Comparison of ENCODE assay signal across 8 cellular contexts in the genomic region with DNA sequence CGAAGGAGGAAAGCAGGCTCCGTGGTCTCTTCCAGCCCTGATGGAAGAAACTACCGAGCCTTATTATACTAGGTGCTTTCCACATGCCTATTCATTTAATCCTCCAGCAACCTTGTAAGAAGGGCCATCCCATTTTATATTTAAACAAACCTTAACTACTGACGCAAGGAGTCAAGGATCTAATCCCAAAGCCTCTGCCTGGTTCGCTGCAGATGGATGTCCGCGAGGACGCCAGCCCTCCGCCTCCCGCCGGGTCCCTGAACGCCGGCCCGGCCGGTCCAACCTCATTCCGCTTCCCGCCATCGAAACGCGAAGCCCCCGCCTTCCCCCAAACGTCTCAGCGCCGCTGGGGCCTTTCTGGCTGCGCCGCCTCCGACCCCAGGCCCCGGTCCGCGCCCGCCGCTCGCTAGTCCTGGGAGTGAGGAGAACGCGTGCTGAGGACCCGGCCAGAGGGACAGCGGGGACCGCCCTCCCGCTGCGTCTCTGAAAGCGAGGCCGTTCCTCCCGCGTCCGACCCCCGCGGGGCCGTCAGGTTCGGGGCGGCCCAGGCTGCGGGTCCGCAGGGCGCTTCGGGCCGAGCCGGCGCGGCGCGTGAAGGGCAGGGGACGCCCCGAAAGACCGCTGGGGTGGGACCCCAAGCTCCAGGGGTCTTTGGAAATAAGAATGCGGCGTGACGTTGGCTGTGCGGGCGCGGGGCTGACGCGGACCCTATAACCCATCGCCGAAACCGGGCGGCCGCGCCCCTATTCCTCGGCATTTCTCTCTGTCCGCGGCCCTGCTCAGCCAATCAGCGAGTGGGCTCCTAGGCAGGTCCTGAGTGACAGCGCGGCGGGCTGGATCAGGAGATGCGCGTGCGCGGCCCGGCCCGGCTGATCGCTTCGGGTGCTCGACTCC. TPM values are rescaled to one million over a fixed set of nuclear protein-coding genes. Genes with fewer than 3 reads are reported as not detected.
DNase-seq lines count a peak whose midpoint lies in the region; ATAC-seq and TF ChIP-seq lines count a peak whose summit lies in the region.

No MANE protein-coding gene starts in this region.

- DNase-seq in DMS79 treated with DMSO at 0.1 percent for 48 hours (lab: John Stamatoyannopoulos, UW) (peak; percentile 83), H4 (ENCODE audit: low spot score) (peak; percentile 91), LNCaP clone FGC (ENCODE audit: low read depth) (peak; percentile 73), RPMI7951 (ENCODE audit: low read depth) (peak; percentile 88), fibroblast of peridontal ligament (ENCODE audit: extremely low read depth) (peak; percentile 85)
- peak; percentile 91 for DNase-seq in activated T-helper 9 cell treated with anti-CD3 and anti-CD28 coated beads, Interleukin-2, amount 50 U/mL, for 16 hours (ENCODE audit: low read depth)
- DNase-seq in natural killer cell treated with Interleukin-12 subunit alpha and Interleukin-12 subunit beta and Interleukin-15 and Interleukin-18, amount 100 ng/mL, for 72 hours (ENCODE audit: low spot score): peak; percentile 97
- peak; percentile 92 for DNase-seq in stimulated activated naive B cell treated with anti-CD40 and anti-IgM and Interleukin-4, amounts not matched to agents 10 μg/mL and 1 μg/mL and 100 μg/mL, for 72 hours

- TF ChIP-seq CTCF in LNCaP clone FGC (IDR thresholded peaks at IDR 0.05; ENCODE audit: control insufficient read depth, extremely low read depth, insufficient read depth): no peak

- ATAC-seq in natural killer cell treated with Interleukin-12 subunit alpha and Interleukin-12 subunit beta and Interleukin-15 and Interleukin-18, amount 100 ng/mL, for 72 hours: peak; percentile 94 to 96
- peak; percentile 92 to 96 for ATAC-seq in stimulated activated naive B cell treated with anti-CD40 and anti-IgM and Interleukin-4, amounts not matched to agents 10 μg/mL and 1 μg/mL and 100 μg/mL, for 72 hours (replicated peaks)

- H3K4me3 Mint-ChIP-seq in natural killer cell treated with Interleukin-12 subunit alpha and Interleukin-12 subunit beta and Interleukin-15 and Interleukin-18, amount 100 ng/mL, for 72 hours: peak overlapping the region; percentile 82
- peak overlapping the region; percentile 85 to 87 for H3K4me3 Mint-ChIP-seq in stimulated activated naive B cell treated with anti-CD40 and anti-IgM and Interleukin-4, amounts not matched to agents 10 μg/mL and 1 μg/mL and 100 μg/mL, for 72 hours

- peak overlapping the region; percentile 68 to 70 for H3K27ac Mint-ChIP-seq in natural killer cell treated with Interleukin-12 subunit alpha and Interleukin-12 subunit beta and Interleukin-15 and Interleukin-18, amount 100 ng/mL, for 72 hours
- peak overlapping the region; percentile 86 for H3K27ac Mint-ChIP-seq in stimulated activated naive B cell treated with anti-CD40 and anti-IgM and Interleukin-4, amounts not matched to agents 10 μg/mL and 1 μg/mL and 100 μg/mL, for 72 hours

- peaks cover 41 to 52% of the 10 kb centered on the region in 2 donors for H3K4me1 Mint-ChIP-seq in natural killer cell treated with Interleukin-12 subunit alpha and Interleukin-12 subunit beta and Interleukin-15 and Interleukin-18, amount 100 ng/mL, for 72 hours (ENCODE audit: low read depth in 2 of 2)
- peaks cover 31 to 63% of the 10 kb centered on the region in 2 donors for H3K4me1 Mint-ChIP-seq in stimulated activated naive B cell treated with anti-CD40 and anti-IgM and Interleukin-4, amounts not matched to agents 10 μg/mL and 1 μg/mL and 100 μg/mL, for 72 hours

- H3K36me3 Mint-ChIP-seq in natural killer cell treated with Interleukin-12 subunit alpha and Interleukin-12 subunit beta and Interleukin-15 and Interleukin-18, amount 100 ng/mL, for 72 hours: no peaks in the 10 kb centered on the region
- peaks cover 3 to 16% of the 10 kb centered on the region in 2 donors for H3K36me3 Mint-ChIP-seq in stimulated activated naive B cell treated with anti-CD40 and anti-IgM and Interleukin-4, amounts not matched to agents 10 μg/mL and 1 μg/mL and 100 μg/mL, for 72 hours

- H3K9me3 Mint-ChIP-seq in natural killer cell treated with Interleukin-12 subunit alpha and Interleukin-12 subunit beta and Interleukin-15 and Interleukin-18, amount 100 ng/mL, for 72 hours: no peaks in the 10 kb centered on the region
- no peaks in the 10 kb centered on the region for H3K9me3 Mint-ChIP-seq in stimulated activated naive B cell treated with anti-CD40 and anti-IgM and Interleukin-4, amounts not matched to agents 10 μg/mL and 1 μg/mL and 100 μg/mL, for 72 hours

- no peaks in the 10 kb centered on the region for H3K27me3 Mint-ChIP-seq in natural killer cell treated with Interleukin-12 subunit alpha and Interleukin-12 subunit beta and Interleukin-15 and Interleukin-18, amount 100 ng/mL, for 72 hours
- no peaks in the 10 kb centered on the region for H3K27me3 Mint-ChIP-seq in stimulated activated naive B cell treated with anti-CD40 and anti-IgM and Interleukin-4, amounts not matched to agents 10 μg/mL and 1 μg/mL and 100 μg/mL, for 72 hours

- peak overlapping the region; percentile 94 for H3K4me3 ChIP-seq in LNCaP clone FGC (ENCODE audit: low read depth, low read length)

RNA-seq across cellular contexts. Expression of a gene that starts 0.4 kb away (rescaled TPM):
- 21.6 and 25.4 TPM in 2 replicates for total RNA-seq in H4 (2014; rRNA removed; shearing (Covaris generic))
- 34.5 and 61.5 TPM in 2 replicates for total RNA-seq in RPMI7951 (2014; rRNA removed; shearing (Covaris generic))
- 10 to 100 TPM; 32.6 to 64.3 TPM for total RNA-seq in natural killer cell treated with Interleukin-12 subunit alpha and Interleukin-12 subunit beta and Interleukin-15 and Interleukin-18, amount 100 ng/mL, for 72 hours

RNA-seq across cellular contexts. Expression of a gene that starts 35.1 kb away (rescaled TPM):
- total RNA-seq in H4 (2014; rRNA removed; shearing (Covaris generic)): 2.1 and 16.0 TPM in 2 replicates
- total RNA-seq in RPMI7951 (2014; rRNA removed; shearing (Covaris generic)): 2.2 and 3.9 TPM in 2 replicates
- total RNA-seq in natural killer cell treated with Interleukin-12 subunit alpha and Interleukin-12 subunit beta and Interleukin-15 and Interleukin-18, amount 100 ng/mL, for 72 hours: 10 to 100 TPM; 18.8 to 19.1 TPM

Comparison
In these comparisons a context has a peak if more than half of its experiments do, and no peak if none do; other contexts are left out.
1. Peak in every context shown above with its lines: DNase-seq, ATAC-seq and H3K4me3 ChIP-seq.